9 cellular contexts compared by ENCODE assay signal in the genomic region with DNA sequence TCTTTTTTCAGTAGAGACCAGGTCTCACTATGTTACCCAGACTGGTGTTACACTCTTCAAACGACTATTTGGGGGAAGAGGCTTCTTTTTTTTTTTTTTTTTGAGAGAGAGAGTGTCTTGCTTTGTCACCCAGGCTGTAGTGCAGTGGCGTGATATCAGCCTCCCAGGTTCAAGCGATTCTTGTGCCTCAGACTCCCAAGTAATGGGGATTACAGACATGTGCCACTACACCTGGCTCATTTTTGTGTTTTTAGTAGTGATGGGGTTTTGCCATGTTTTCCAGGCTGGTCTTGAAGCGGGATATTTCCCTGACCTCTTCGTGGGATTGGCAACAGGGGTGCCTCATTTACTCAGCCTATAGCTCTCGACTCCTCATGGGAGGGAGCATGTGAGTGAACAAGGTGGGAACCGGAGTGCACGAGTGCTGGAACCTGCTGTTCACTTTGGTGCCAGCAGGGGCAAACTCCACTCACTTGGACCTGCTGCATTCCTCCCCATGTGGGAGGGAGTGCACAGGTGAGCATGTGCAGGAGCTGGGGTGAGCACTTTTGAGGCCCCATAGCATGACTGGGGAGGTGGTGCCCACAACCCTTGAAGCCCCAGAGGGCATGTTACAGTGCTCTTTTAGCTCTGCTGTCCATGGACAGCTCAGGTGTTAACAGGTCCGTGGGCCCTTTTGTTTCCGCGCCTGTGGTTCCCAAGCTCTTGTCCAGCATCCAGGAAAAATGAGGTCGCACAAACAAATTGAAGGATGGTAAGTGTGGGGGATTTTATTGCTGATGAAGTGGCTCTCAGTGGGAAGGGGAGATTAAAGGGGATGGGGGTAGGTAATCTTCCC.
DNase-seq lines count a peak whose midpoint lies in the region; ATAC-seq and TF ChIP-seq lines count a peak whose summit lies in the region.
"Had no signal": no experiment of that assay in that cellular context is flagged by ENCODE, and none has a peak within 500 bp of the region (broad histone marks: within the 10 kb centered on the region; RNA-seq: fewer than 3 reads in every experiment).

No MANE protein-coding gene starts in this region.

- intact Hi-C loops in spleen (cut with DNase I; ENCODE audit: low total_unique reads) = no loop called here

- peaks cover 22% of the 10 kb centered on the region for H3K9me3 Mint-ChIP-seq in GM23338
- H3K9me3 Mint-ChIP-seq in activated T-helper 17 cell treated with anti-CD3 and anti-CD28 coated beads, Interleukin-2, amount 50 U/mL, for 72 hours = peaks cover under 1% of the 10 kb centered on the region

- peak; percentile 71 for ATAC-seq in GM23338
- ATAC-seq in activated T-helper 17 cell treated with anti-CD3 and anti-CD28 coated beads, Interleukin-2, amount 50 U/mL, for 72 hours (replicated peaks) = peak; percentile 55

- no peaks in the 10 kb centered on the region for H3K9me2 ChIP-seq in GM23338 (ENCODE audit: insufficient read depth)

- DNase-seq in AG09309 (ENCODE audit: low read depth) (no peak), GM23338 (ENCODE audit: low spot score) (peak; percentile 57), kidney epithelial cell (ENCODE audit: low read depth) (no peak), GM19240 (ENCODE audit: insufficient read length, low spot score) (no peak), CD1c-positive myeloid dendritic cell (ENCODE audit: extremely low spot score) (no peak), mucosa of gallbladder (ENCODE audit: low spot score) (no peak), spleen (no peak)
- DNase-seq: activated naive CD8-positive, alpha-beta T cell treated with anti-CD3 and anti-CD28 coated beads, Interleukin-2, amount 10 ng/mL, durations not matched to agents 7 days and 5 days had no signal

- H3K4me3 ChIP-seq in AG09309 (ENCODE audit: control insufficient read depth, low read depth, low read length) (no peak overlapping the region), GM23338 (no peak overlapping the region), kidney epithelial cell (ENCODE audit: low read depth, low read length) (no peak overlapping the region), spleen (no peak overlapping the region)

- TF ChIP-seq CTCF in AG09309 (IDR thresholded peaks at IDR 0.05; ENCODE audit: control insufficient read depth, insufficient read depth, low read depth, low read length, missing control alignments) = peak; percentile 48
- TF ChIP-seq CTCF in GM23338 (conservative IDR thresholded peaks at IDR 0.05; ENCODE audit: low read depth in 2 of 2) = peak; percentile 40 to 49
- TF ChIP-seq CTCF in kidney epithelial cell (IDR thresholded peaks at IDR 0.05; ENCODE audit: insufficient read depth, low read length, poor library complexity, severe bottlenecking) = peak; percentile 21
- TF ChIP-seq CTCF in spleen (IDR thresholded peaks at IDR 0.05 in 8 of 11, conservative IDR thresholded peaks at IDR 0.05 in 3 of 11) = peak in 4 of 11 experiments; percentile 8 to 31 (median 17)

- H3K27ac ChIP-seq in GM23338 (ENCODE audit: low read depth) (no peak overlapping the region), spleen (no peak overlapping the region)

- no peaks in the 10 kb centered on the region for H3K27me3 ChIP-seq in GM23338 (ENCODE audit: insufficient read depth)
- H3K27me3 ChIP-seq in kidney epithelial cell (ENCODE audit: control insufficient read depth, insufficient read depth, low read length) = no peaks in the 10 kb centered on the region
- no peaks in the 10 kb centered on the region for H3K27me3 ChIP-seq in spleen (replicated peaks in 1 of 7)

- no peak overlapping the region for H3K27ac Mint-ChIP-seq in GM23338
- peak overlapping the region; percentile 28 for H3K27ac Mint-ChIP-seq in activated T-helper 17 cell treated with anti-CD3 and anti-CD28 coated beads, Interleukin-2, amount 50 U/mL, for 72 hours
- H3K27ac Mint-ChIP-seq: activated naive CD8-positive, alpha-beta T cell treated with anti-CD3 and anti-CD28 coated beads, Interleukin-2, amount 10 ng/mL, durations not matched to agents 7 days and 5 days had no signal

- no peak overlapping the region for H3K4me2 ChIP-seq in GM23338

- peaks cover 19% of the 10 kb centered on the region for H3K36me3 Mint-ChIP-seq in GM23338 (ENCODE audit: low read depth)
- H3K36me3 Mint-ChIP-seq in activated T-helper 17 cell treated with anti-CD3 and anti-CD28 coated beads, Interleukin-2, amount 50 U/mL, for 72 hours (ENCODE audit: low read depth) = no peaks in the 10 kb centered on the region
- H3K36me3 Mint-ChIP-seq: activated naive CD8-positive, alpha-beta T cell treated with anti-CD3 and anti-CD28 coated beads, Interleukin-2, amount 10 ng/mL, durations not matched to agents 7 days and 5 days had no signal

- no peak overlapping the region for H2AFZ ChIP-seq in GM23338

- no peaks in the 10 kb centered on the region for H3K79me2 ChIP-seq in GM23338 (replicated peaks; ENCODE audit: insufficient read depth)

- no peaks in the 10 kb centered on the region for H3K4me1 ChIP-seq in GM23338 (ENCODE audit: insufficient read depth)
- peaks cover 0 to 11% (median 0%) of the 10 kb centered on the region in 6 donors for H3K4me1 ChIP-seq in spleen

- peaks cover 4% of the 10 kb centered on the region for H3K27me3 Mint-ChIP-seq in GM23338 (ENCODE audit: insufficient read depth, low read depth, poor library complexity)
- no peaks in the 10 kb centered on the region for H3K27me3 Mint-ChIP-seq in activated T-helper 17 cell treated with anti-CD3 and anti-CD28 coated beads, Interleukin-2, amount 50 U/mL, for 72 hours
- H3K27me3 Mint-ChIP-seq: activated naive CD8-positive, alpha-beta T cell treated with anti-CD3 and anti-CD28 coated beads, Interleukin-2, amount 10 ng/mL, durations not matched to agents 7 days and 5 days had no signal

- peaks cover 0 to 9% (median 1%) of the 10 kb centered on the region in 8 donors for H3K9me3 ChIP-seq in spleen

- H4K20me1 ChIP-seq in GM23338 (replicated peaks; ENCODE audit: insufficient read depth) = no peaks in the 10 kb centered on the region

- H3K4me1 Mint-ChIP-seq in GM23338 = peaks cover 4% of the 10 kb centered on the region; the same call in 2 of the 3 replicates
- no peaks in the 10 kb centered on the region for H3K4me1 Mint-ChIP-seq in activated T-helper 17 cell treated with anti-CD3 and anti-CD28 coated beads, Interleukin-2, amount 50 U/mL, for 72 hours

- 87 to 95% (median 93%) methylated on average over 11 to 12 of the region's 12 CpGs for WGBS in spleen, 5 donors

- no peak for TF ChIP-seq POLR2A in spleen (IDR thresholded peaks at IDR 0.05)

- no peaks in the 10 kb centered on the region for H3F3A ChIP-seq in GM23338 (replicated peaks; ENCODE audit: low read depth)

- H3K4me3 Mint-ChIP-seq in GM23338 = no peak overlapping the region
- no peak overlapping the region for H3K4me3 Mint-ChIP-seq in activated T-helper 17 cell treated with anti-CD3 and anti-CD28 coated beads, Interleukin-2, amount 50 U/mL, for 72 hours
- H3K4me3 Mint-ChIP-seq: activated naive CD8-positive, alpha-beta T cell treated with anti-CD3 and anti-CD28 coated beads, Interleukin-2, amount 10 ng/mL, durations not matched to agents 7 days and 5 days had no signal

- H3K36me3 ChIP-seq in GM23338 (ENCODE audit: insufficient read depth) (no peaks in the 10 kb centered on the region), kidney epithelial cell (ENCODE audit: control insufficient read depth, insufficient read depth, low read length) (no peaks in the 10 kb centered on the region), spleen (no peaks in the 10 kb centered on the region)

TF ChIP-seq in GM23338, 12 proteins besides CTCF, POLR2A, EP300 and RAD21 (continues in another document):
- TF ChIP-seq, protein P1, sequence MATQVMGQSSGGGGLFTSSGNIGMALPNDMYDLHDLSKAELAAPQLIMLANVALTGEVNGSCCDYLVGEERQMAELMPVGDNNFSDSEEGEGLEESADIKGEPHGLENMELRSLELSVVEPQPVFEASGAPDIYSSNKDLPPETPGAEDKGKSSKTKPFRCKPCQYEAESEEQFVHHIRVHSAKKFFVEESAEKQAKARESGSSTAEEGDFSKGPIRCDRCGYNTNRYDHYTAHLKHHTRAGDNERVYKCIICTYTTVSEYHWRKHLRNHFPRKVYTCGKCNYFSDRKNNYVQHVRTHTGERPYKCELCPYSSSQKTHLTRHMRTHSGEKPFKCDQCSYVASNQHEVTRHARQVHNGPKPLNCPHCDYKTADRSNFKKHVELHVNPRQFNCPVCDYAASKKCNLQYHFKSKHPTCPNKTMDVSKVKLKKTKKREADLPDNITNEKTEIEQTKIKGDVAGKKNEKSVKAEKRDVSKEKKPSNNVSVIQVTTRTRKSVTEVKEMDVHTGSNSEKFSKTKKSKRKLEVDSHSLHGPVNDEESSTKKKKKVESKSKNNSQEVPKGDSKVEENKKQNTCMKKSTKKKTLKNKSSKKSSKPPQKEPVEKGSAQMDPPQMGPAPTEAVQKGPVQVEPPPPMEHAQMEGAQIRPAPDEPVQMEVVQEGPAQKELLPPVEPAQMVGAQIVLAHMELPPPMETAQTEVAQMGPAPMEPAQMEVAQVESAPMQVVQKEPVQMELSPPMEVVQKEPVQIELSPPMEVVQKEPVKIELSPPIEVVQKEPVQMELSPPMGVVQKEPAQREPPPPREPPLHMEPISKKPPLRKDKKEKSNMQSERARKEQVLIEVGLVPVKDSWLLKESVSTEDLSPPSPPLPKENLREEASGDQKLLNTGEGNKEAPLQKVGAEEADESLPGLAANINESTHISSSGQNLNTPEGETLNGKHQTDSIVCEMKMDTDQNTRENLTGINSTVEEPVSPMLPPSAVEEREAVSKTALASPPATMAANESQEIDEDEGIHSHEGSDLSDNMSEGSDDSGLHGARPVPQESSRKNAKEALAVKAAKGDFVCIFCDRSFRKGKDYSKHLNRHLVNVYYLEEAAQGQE (IDR thresholded peaks at IDR 0.05; ENCODE audit: unreplicated experiment) = no peak
- TF ChIP-seq ZNF114 (CRISPR knock-in tag; IDR thresholded peaks at IDR 0.05) = no peak
- no peak for TF ChIP-seq EZH2 (IDR thresholded peaks at IDR 0.05; ENCODE audit: low read depth, unreplicated experiment)
